ENCODE assay signal across 20 cellular contexts in genomic region chr1:68570859-68571258, GRCh38.
DNase-seq lines count a peak whose midpoint lies in the region; ATAC-seq, FAIRE-seq and TF ChIP-seq lines count a peak whose summit lies in the region.
"Had no signal": no experiment of that assay in that cellular context is flagged by ENCODE, and none has a peak within 500 bp of the region (broad histone marks: within the 10 kb centered on the region; RNA-seq: fewer than 3 reads in every experiment).

No MANE protein-coding gene starts in this region.

- FAIRE-seq in D721Med (lab: Jason Lieb, UNC): no peak

- DNase-seq in D721Med (ENCODE audit: insufficient read length, low spot score) (no peak), NCI-H446 (lab: John Stamatoyannopoulos, UW) (peak; percentile 67 to 87), dermis blood vessel endothelial cell (peak; percentile 22), myocyte (ENCODE audit: low read depth) (peak; percentile 25), NCI-H1105 (lab: John Stamatoyannopoulos, UW) (no peak), dedifferentiated amniotic fluid mesenchymal stem cell (ENCODE audit: extremely low spot score) (no peak), iPS-NIHi7 (ENCODE audit: extremely low spot score) (no peak)
- DNase-seq: activated CD4-positive, alpha-beta memory T cell treated with anti-CD3 and anti-CD28 coated beads for 36 hours; activated naive CD4-positive, alpha-beta T cell; Caco-2; colonic mucosa; GOT3; KBM-7; left lung; NCI-H1048; NCI-H526; T-helper 2 cell; thyroid gland had no signal

- TF ChIP-seq CTCF in D721Med (IDR thresholded peaks at IDR 0.05; ENCODE audit: insufficient read depth, missing control alignments): peak; percentile 14

- ATAC-seq in GM18520 (IDR thresholded peaks at IDR 0.05; ENCODE audit: unreplicated experiment): no peak
- ATAC-seq: left lung; stimulated activated memory B cell treated with anti-CD40 and anti-IgM and Interleukin-4, amounts not matched to agents 10 μg/mL and 1 μg/mL and 100 μg/mL, for 72 hours had no signal

Comparison
In these comparisons a context has a peak if more than half of its experiments do, and no peak if none do; other contexts are left out.
1. DNase-seq: peak in NCI-H446 (2 of 2), dermis blood vessel endothelial cell (single experiment) and myocyte (single experiment); none in D721Med (single experiment), NCI-H1105 (single experiment), dedifferentiated amniotic fluid mesenchymal stem cell (single experiment) and iPS-NIHi7 (single experiment).